8 cellular contexts compared by ENCODE assay signal in the genomic region with DNA sequence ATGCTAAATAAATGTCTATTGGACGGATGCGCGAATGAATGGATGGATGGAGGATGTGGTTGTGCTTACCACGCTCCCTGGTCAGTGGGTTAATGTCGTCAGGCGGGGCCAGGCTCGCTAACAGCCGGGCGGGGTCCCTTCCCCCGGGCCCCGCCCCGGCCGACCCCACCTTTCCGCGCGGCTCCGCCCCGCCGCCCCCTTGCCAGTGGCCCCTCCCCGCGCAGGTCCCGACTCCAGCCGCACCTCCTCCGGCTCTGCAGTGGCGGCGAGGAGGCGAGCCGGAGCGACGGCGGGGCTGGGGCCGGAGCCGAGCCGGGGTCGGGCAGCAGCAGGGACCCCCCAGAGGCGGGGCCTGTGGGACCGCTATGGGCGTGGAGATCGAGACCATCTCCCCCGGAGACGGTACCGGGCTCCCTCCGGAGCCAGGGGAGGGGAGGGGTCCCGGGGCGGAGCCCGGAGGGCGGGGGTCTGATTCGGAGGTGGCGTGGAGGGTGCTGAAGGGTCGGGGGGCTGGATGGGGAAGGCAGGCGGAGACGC. TPM values are rescaled to one million over a fixed set of nuclear protein-coding genes. Genes with fewer than 3 reads are reported as not detected.
DNase-seq lines count a peak whose midpoint lies in the region; ATAC-seq and TF ChIP-seq lines count a peak whose summit lies in the region.

A gene (plus strand): TSS at position 257 of the 537 bp plus-strand sequence. CDS start 109 bp downstream, at position 366.

- H3K4me3 ChIP-seq in esophagus (ENCODE audit: low read depth in 1 of 2, low read length in 2 of 2), result peak within 1 kb of the TSS; percentile 60 to 77

- peak; percentile 26 for ATAC-seq in stimulated activated naive CD8-positive, alpha-beta T cell treated with anti-CD3 and anti-CD28 coated beads, Interleukin-15, Interleukin-2, amounts not matched to agents 100 U/mL and 50 U/mL, for 24 hours

- H3K27me3 ChIP-seq in esophagus (ENCODE audit: control insufficient read depth in 1 of 2, insufficient read depth in 2 of 2, low read length in 2 of 2), result no peaks in the 10 kb centered on the region

- TF ChIP-seq CTCF in GM20000 (IDR thresholded peaks at IDR 0.05; ENCODE audit: extremely low read depth, missing control alignments), result no peak

- no peaks in the 10 kb centered on the region for H3K9me3 ChIP-seq in esophagus (ENCODE audit: control insufficient read depth in 2 of 2, insufficient read depth in 1 of 2, low read depth in 1 of 2, low read length in 1 of 2)

- no peaks in the 10 kb centered on the region for H3K36me3 ChIP-seq in esophagus (ENCODE audit: control insufficient read depth in 2 of 2, insufficient read depth in 2 of 2, low read length in 1 of 2)

- peak within 1 kb of the TSS in 1 of 2 donors; percentile 45 for H3K27ac ChIP-seq in esophagus (ENCODE audit: low read depth in 2 of 2, low read length in 1 of 2)

- 1% methylated on average over 44 to 52 of the region's 52 CpGs for WGBS in esophagus, 2 donors

- DNase-seq in GM20000 (ENCODE audit: low spot score), result peak; percentile 77
- peak; percentile 75 for DNase-seq in NCI-H345 (lab: John Stamatoyannopoulos, UW)
- peak; percentile 84 for DNase-seq in activated CD8-positive, alpha-beta memory T cell treated with anti-CD3 and anti-CD28 coated beads, Interleukin-2, amount 50 U/mL, for 48 hours
- peak; percentile 27 for DNase-seq in myocyte (ENCODE audit: low read depth)
- peak; percentile 79 for DNase-seq in stimulated activated naive CD8-positive, alpha-beta T cell treated with anti-CD3 and anti-CD28 coated beads, Interleukin-15, Interleukin-2, amounts not matched to agents 100 U/mL and 50 U/mL, for 24 hours
- DNase-seq in MV-4-11 (lab: John Stamatoyannopoulos, UW), result no peak
- no peak for DNase-seq in NOMO-1 treated with dmso at 0.1 percent for 144 hours (lab: John Stamatoyannopoulos, UW; ENCODE audit: unreplicated experiment)

- H3K4me1 ChIP-seq in esophagus (ENCODE audit: control insufficient read depth in 2 of 2, insufficient read depth in 2 of 2, low read length in 1 of 2), result peaks cover 0 to 3% of the 10 kb centered on the region in 2 donors

RNA-seq across cellular contexts. Expression of the gene that starts here (rescaled TPM):
- polyA plus RNA-seq in esophagus, result 1 to 10 TPM; 6.7 to 7.6 TPM
- 2.0 and 2.4 TPM in 2 replicates for total RNA-seq in myocyte
- 6.0 TPM for polyA plus RNA-seq in myocyte (2012)

Comparison
In these comparisons a context has a peak if more than half of its experiments do, and no peak if none do; other contexts are left out.
1. DNase-seq: peak in GM20000 (single experiment), NCI-H345 (single experiment), activated CD8-positive, alpha-beta memory T cell treated with anti-CD3 and anti-CD28 coated beads, Interleukin-2, amount 50 U/mL, for 48 hours (single experiment), myocyte (single experiment) and stimulated activated naive CD8-positive, alpha-beta T cell treated with anti-CD3 and anti-CD28 coated beads, Interleukin-15, Interleukin-2, amounts not matched to agents 100 U/mL and 50 U/mL, for 24 hours (single experiment); none in MV-4-11 (single experiment) and NOMO-1 treated with dmso at 0.1 percent for 144 hours (single experiment).